Comparison of ENCODE assay signal across 20 cellular contexts in genomic region chr10:93248583-93249227, GRCh38.
DNase-seq lines count a peak whose midpoint lies in the region; ATAC-seq and TF ChIP-seq lines count a peak whose summit lies in the region.
"Had no signal": no experiment of that assay in that cellular context is flagged by ENCODE, and none has a peak within 500 bp of the region (broad histone marks: within the 10 kb centered on the region; RNA-seq: fewer than 3 reads in every experiment).

No MANE protein-coding gene starts in this region.

- peak in 2 of 3 experiments; percentile 7 to 17 for DNase-seq in NCI-H1417 (lab: John Stamatoyannopoulos, UW)
- no peak for DNase-seq in NCI-H1417 treated with DMSO at 0.1 percent for 48 hours (lab: John Stamatoyannopoulos, UW)
- DNase-seq in NCI-H82 treated with DMSO at 0.1 percent for 48 hours (lab: John Stamatoyannopoulos, UW; ENCODE audit: unreplicated experiment): peak; percentile 50
- DNase-seq in islet precursor cell: peak; percentile 43
- no peak for DNase-seq in activated CD4-positive, alpha-beta T cell treated with anti-CD3 and anti-CD28 coated beads for 1 hour
- DNase-seq: CD8-positive, alpha-beta T cell; DMS153; KBM-7; NCI-H1105 treated with DMSO at 0.1 percent for 48 hours; NCI-H187; NCI-H2081 treated with DMSO at 0.1 percent for 48 hours; NCI-H2171; NCI-H345; NCI-H510A treated with DMSO at 0.1 percent for 48 hours; NCI-H774; PC-9; SJCRH30 had no signal

- no peak for ATAC-seq in SK-N-SH treated with all-trans-retinoic acid at 6 μM for 48 hours
- no peak for ATAC-seq in GM18870 (IDR thresholded peaks at IDR 0.05; ENCODE audit: unreplicated experiment)
- ATAC-seq: CD8-positive, alpha-beta T cell; Right ventricle myocardium inferior had no signal

TF ChIP-seq in SK-N-SH treated with all-trans-retinoic acid at 6 μM for 48 hours, 23 proteins besides CTCF, POLR2A, EP300 and RAD21:
- TF ChIP-seq TCF4 (CRISPR knock-in tag; IDR thresholded peaks at IDR 0.05; ENCODE audit: borderline replicate concordance) (no peak), POU6F1 (CRISPR knock-in tag; IDR thresholded peaks at IDR 0.05; ENCODE audit: borderline replicate concordance, low read depth) (no peak), ZC3H10 (CRISPR knock-in tag; IDR thresholded peaks at IDR 0.05) (no peak), ZFP3 (CRISPR knock-in tag; IDR thresholded peaks at IDR 0.05) (no peak), ESRRG (CRISPR knock-in tag; IDR thresholded peaks at IDR 0.05) (no peak), PPARA (CRISPR knock-in tag; IDR thresholded peaks at IDR 0.05; ENCODE audit: borderline replicate concordance) (no peak), RARB (CRISPR knock-in tag; IDR thresholded peaks at IDR 0.05) (no peak), ZFP30 (CRISPR knock-in tag; IDR thresholded peaks at IDR 0.05) (no peak)

Comparison
In these comparisons a context has a peak if more than half of its experiments do, and no peak if none do; other contexts are left out.
1. DNase-seq: peak in NCI-H1417 (2 of 3), NCI-H82 treated with DMSO at 0.1 percent for 48 hours (single experiment) and islet precursor cell (single experiment); none in NCI-H1417 treated with DMSO at 0.1 percent for 48 hours (single experiment) and activated CD4-positive, alpha-beta T cell treated with anti-CD3 and anti-CD28 coated beads for 1 hour (single experiment).